Comparison of ENCODE assay signal across 15 cellular contexts in genomic region chr4:175346381-175346780, GRCh38.
"Had no signal": no experiment of that assay in that cellular context is flagged by ENCODE, and none has a peak within 500 bp of the region (broad histone marks: within the 10 kb centered on the region; RNA-seq: fewer than 3 reads in every experiment).

No MANE protein-coding gene starts in this region.

- H3K4me1 ChIP-seq: ascending aorta, esophagus squamous epithelium, neural progenitor cell, parathyroid adenoma, transverse colon had no signal

- H3K27ac Mint-ChIP-seq: activated CD4-positive, alpha-beta memory T cell treated with anti-CD3 and anti-CD28 coated beads for 36 hours; mesothelial cell of epicardium; neural progenitor cell; stimulated activated memory B cell treated with anti-CD40 and anti-IgM and Interleukin-4, amounts not matched to agents 10 μg/mL and 1 μg/mL and 100 μg/mL, for 72 hours; T-helper 2 cell treated with Interferon-gamma antibody and Interleukin-4, amounts not matched to agents 5 μg/mL and 100 μg/mL, for 36 hours had no signal

- H3K9ac ChIP-seq: neural progenitor cell, parathyroid adenoma had no signal

- H3K4me3 Mint-ChIP-seq: activated CD4-positive, alpha-beta memory T cell treated with anti-CD3 and anti-CD28 coated beads for 36 hours; mesothelial cell of epicardium; neural progenitor cell; stimulated activated memory B cell treated with anti-CD40 and anti-IgM and Interleukin-4, amounts not matched to agents 10 μg/mL and 1 μg/mL and 100 μg/mL, for 72 hours; T-helper 2 cell treated with Interferon-gamma antibody and Interleukin-4, amounts not matched to agents 5 μg/mL and 100 μg/mL, for 36 hours had no signal

- H3K36me3 Mint-ChIP-seq: neural progenitor cell had no signal

- H3K27me3 Mint-ChIP-seq: activated CD4-positive, alpha-beta memory T cell treated with anti-CD3 and anti-CD28 coated beads for 36 hours; stimulated activated memory B cell treated with anti-CD40 and anti-IgM and Interleukin-4, amounts not matched to agents 10 μg/mL and 1 μg/mL and 100 μg/mL, for 72 hours had no signal

- ATAC-seq: stimulated activated memory B cell treated with anti-CD40 and anti-IgM and Interleukin-4, amounts not matched to agents 10 μg/mL and 1 μg/mL and 100 μg/mL, for 72 hours had no signal

- H3K4me2 ChIP-seq: hepatocyte, neural progenitor cell had no signal

- H3K4me3 ChIP-seq: ascending aorta, cardiac muscle cell, esophagus squamous epithelium, hepatocyte, neural progenitor cell, transverse colon had no signal

- H3K27ac ChIP-seq: ascending aorta, cardiac muscle cell, esophagus squamous epithelium, hepatocyte, neural progenitor cell, parathyroid adenoma, transverse colon had no signal

- H2AFZ ChIP-seq: hepatocyte, neural progenitor cell, parathyroid adenoma had no signal

- H3K79me2 ChIP-seq: hepatocyte, parathyroid adenoma had no signal

- H3K36me3 ChIP-seq: ascending aorta, cardiac muscle cell, esophagus squamous epithelium, neural progenitor cell, transverse colon had no signal

- H3K4me1 Mint-ChIP-seq: mesothelial cell of epicardium, neural progenitor cell had no signal

- DNase-seq: activated CD4-positive, alpha-beta memory T cell treated with anti-CD3 and anti-CD28 coated beads for 36 hours; activated CD4-positive, CD25-positive, alpha-beta regulatory T cell treated with anti-CD3 and anti-CD28 coated beads, Interleukin-2, amount 50 U/mL, for 72 hours; activated naive CD4-positive, alpha-beta T cell; esophagus squamous epithelium; small intestine; substantia nigra; transverse colon had no signal

- FAIRE-seq: small intestine had no signal

- H3K27me3 ChIP-seq: ascending aorta, esophagus squamous epithelium, hepatocyte, neural progenitor cell, transverse colon had no signal
